Comparison of ENCODE assay signal across 19 cellular contexts in genomic region chr2:52113338-52113737, GRCh38.
DNase-seq lines count a peak whose midpoint lies in the region; ATAC-seq and TF ChIP-seq lines count a peak whose summit lies in the region.
"Had no signal": no experiment of that assay in that cellular context is flagged by ENCODE, and none has a peak within 500 bp of the region (broad histone marks: within the 10 kb centered on the region; RNA-seq: fewer than 3 reads in every experiment).

No MANE protein-coding gene starts in this region.

- no peak overlapping the region for H3K27ac Mint-ChIP-seq in WTC11
- no peak overlapping the region for H3K27ac Mint-ChIP-seq in stimulated activated effector memory CD8-positive, alpha-beta T cell treated with anti-CD3 and anti-CD28 coated beads, Interleukin-12 subunit alpha, Interleukin-12 subunit beta, amount 100 ng/mL, for 72 hours
- H3K27ac Mint-ChIP-seq: CD4-positive, CD25-positive, alpha-beta regulatory T cell had no signal

- H3K4me2 ChIP-seq in mesenchymal stem cell (ENCODE audit: low read length, poor library complexity, severe bottlenecking): no peak overlapping the region

- CTCF ChIA-PET in WTC11 (lab: Charles Lee): no interaction called here

- peaks cover 16% of the 10 kb centered on the region for H3K9me3 Mint-ChIP-seq in WTC11
- peaks cover 11% of the 10 kb centered on the region for H3K9me3 Mint-ChIP-seq in stimulated activated effector memory CD8-positive, alpha-beta T cell treated with anti-CD3 and anti-CD28 coated beads, Interleukin-12 subunit alpha, Interleukin-12 subunit beta, amount 100 ng/mL, for 72 hours

- H4K91ac ChIP-seq in mesenchymal stem cell (ENCODE audit: low read length): no peak overlapping the region

- H3K4me3 Mint-ChIP-seq in WTC11: no peak overlapping the region
- no peak overlapping the region for H3K4me3 Mint-ChIP-seq in stimulated activated effector memory CD8-positive, alpha-beta T cell treated with anti-CD3 and anti-CD28 coated beads, Interleukin-12 subunit alpha, Interleukin-12 subunit beta, amount 100 ng/mL, for 72 hours
- H3K4me3 Mint-ChIP-seq: CD4-positive, CD25-positive, alpha-beta regulatory T cell had no signal

- H2BK15ac ChIP-seq in mesenchymal stem cell (ENCODE audit: low read depth, poor library complexity, severe bottlenecking): no peak overlapping the region

- no peak overlapping the region for H2BK120ac ChIP-seq in mesenchymal stem cell (ENCODE audit: low read depth, low read length)

- H2BK5ac ChIP-seq in mesenchymal stem cell (ENCODE audit: low read depth, low read length, poor library complexity, severe bottlenecking): no peak overlapping the region

- no peak overlapping the region for H4K8ac ChIP-seq in mesenchymal stem cell (ENCODE audit: low read length)

- TF ChIP-seq CTCF in AG10803 (conservative IDR thresholded peaks at IDR 0.05; ENCODE audit: low read length) (no peak), WTC11 (IDR thresholded peaks at IDR 0.05) (no peak)

- H3K27ac ChIP-seq in mesenchymal stem cell (ENCODE audit: low read length, poor library complexity, severe bottlenecking): no peak overlapping the region
- H3K27ac ChIP-seq: SJCRH30 had no signal

- no peaks in the 10 kb centered on the region for H3K9me3 ChIP-seq in adipocyte (ENCODE audit: control insufficient read depth, low read length)
- peaks cover 4% of the 10 kb centered on the region for H3K9me3 ChIP-seq in mesenchymal stem cell (ENCODE audit: control insufficient read depth, low read length)
- H3K9me3 ChIP-seq: Caco-2, SJCRH30 had no signal

- no peak overlapping the region for H2AFZ ChIP-seq in mesenchymal stem cell (ENCODE audit: low read depth, low read length)

- H3K4me3 ChIP-seq in AG10803 (ENCODE audit: low read length) (no peak overlapping the region), adipocyte (ENCODE audit: low read length) (no peak overlapping the region), mesenchymal stem cell (ENCODE audit: insufficient read depth in 1 of 2, low read depth in 1 of 2, low read length in 2 of 2) (no peak overlapping the region)
- H3K4me3 ChIP-seq: SJCRH30 had no signal

- no peaks in the 10 kb centered on the region for H3K36me3 ChIP-seq in adipocyte (ENCODE audit: control insufficient read depth, insufficient read depth, low read length, severe bottlenecking)
- H3K36me3 ChIP-seq in mesenchymal stem cell (ENCODE audit: control insufficient read depth in 1 of 2, insufficient read depth in 2 of 2, low read depth in 1 of 2, low read length in 2 of 2): no peaks in the 10 kb centered on the region
- H3K36me3 ChIP-seq: SJCRH30 had no signal

- H3K4me1 ChIP-seq in adipocyte (ENCODE audit: control insufficient read depth, insufficient read depth, low read length) (peaks cover 40% of the 10 kb centered on the region), mesenchymal stem cell (ENCODE audit: control insufficient read depth, insufficient read depth, low read depth, low read length) (no peaks in the 10 kb centered on the region)
- H3K4me1 ChIP-seq: Caco-2, SJCRH30 had no signal

- no peak overlapping the region for H3K18ac ChIP-seq in mesenchymal stem cell (ENCODE audit: low read depth in 1 of 2, low read length in 2 of 2)

- H3K27me3 ChIP-seq in adipocyte (replicated peaks; ENCODE audit: control insufficient read depth, insufficient read depth, low read length) (no peaks in the 10 kb centered on the region), mesenchymal stem cell (ENCODE audit: control insufficient read depth in 1 of 2, insufficient read depth in 1 of 2, low read length in 2 of 2) (no peaks in the 10 kb centered on the region)
- H3K27me3 ChIP-seq: SJCRH30 had no signal

- peaks cover 12% of the 10 kb centered on the region for H3K36me3 Mint-ChIP-seq in WTC11
- H3K36me3 Mint-ChIP-seq in stimulated activated effector memory CD8-positive, alpha-beta T cell treated with anti-CD3 and anti-CD28 coated beads, Interleukin-12 subunit alpha, Interleukin-12 subunit beta, amount 100 ng/mL, for 72 hours: no peaks in the 10 kb centered on the region
- H3K36me3 Mint-ChIP-seq: CD4-positive, CD25-positive, alpha-beta regulatory T cell had no signal

- no peak overlapping the region for H3K14ac ChIP-seq in mesenchymal stem cell (ENCODE audit: low read length in 2 of 2)

- H3K23ac ChIP-seq in mesenchymal stem cell (ENCODE audit: low read length in 2 of 2): no peak overlapping the region

- ATAC-seq in WTC11: no peak
- no peak for ATAC-seq in HG03135 (IDR thresholded peaks at IDR 0.05; ENCODE audit: unreplicated experiment)
- ATAC-seq in HG02885 (IDR thresholded peaks at IDR 0.05; ENCODE audit: poor library complexity, unreplicated experiment): no peak
- no peak for ATAC-seq in stimulated activated effector memory CD8-positive, alpha-beta T cell treated with anti-CD3 and anti-CD28 coated beads, Interleukin-12 subunit alpha, Interleukin-12 subunit beta, amount 100 ng/mL, for 72 hours

- no peak overlapping the region for H2BK12ac ChIP-seq in mesenchymal stem cell (ENCODE audit: low read length in 2 of 2)

- DNase-seq in AG10803 (ENCODE audit: low read depth) (peak; percentile 3), adipocyte (ENCODE audit: low read depth) (peak; percentile 82), fibroblast of gingiva (ENCODE audit: low read depth) (peak; percentile 77), mesenchymal stem cell (peak; percentile 65), WTC11 (ENCODE audit: low spot score) (no peak)
- no peak for DNase-seq in stimulated activated effector memory CD8-positive, alpha-beta T cell treated with anti-CD3 and anti-CD28 coated beads, Interleukin-12 subunit alpha, Interleukin-12 subunit beta, amount 100 ng/mL, for 72 hours (ENCODE audit: low spot score in 2 of 2)
- DNase-seq: Caco-2; CD4-positive, CD25-positive, alpha-beta regulatory T cell; DMS153; GOT3; Karpas-422; NCI-H1105 treated with DMSO at 0.1 percent for 48 hours; NCI-H1694 treated with DMSO at 0.1 percent for 48 hours; NCI-H345; OCI-M1; RPMI8226; SJCRH30 had no signal

- no peaks in the 10 kb centered on the region for H3K27me3 Mint-ChIP-seq in WTC11 (ENCODE audit: low read depth)
- H3K27me3 Mint-ChIP-seq: CD4-positive, CD25-positive, alpha-beta regulatory T cell had no signal

- H3K9ac ChIP-seq in adipocyte (ENCODE audit: low read length): no peak overlapping the region
- no peak overlapping the region for H3K9ac ChIP-seq in mesenchymal stem cell (ENCODE audit: low read length)

- POLR2A ChIA-PET in WTC11 (lab: Charles Lee): no interaction called here

- no peaks in the 10 kb centered on the region for H3K79me1 ChIP-seq in mesenchymal stem cell (replicated peaks; ENCODE audit: low read length, poor library complexity, severe bottlenecking)

- no peaks in the 10 kb centered on the region for H3K4me1 Mint-ChIP-seq in WTC11
- no peaks in the 10 kb centered on the region for H3K4me1 Mint-ChIP-seq in stimulated activated effector memory CD8-positive, alpha-beta T cell treated with anti-CD3 and anti-CD28 coated beads, Interleukin-12 subunit alpha, Interleukin-12 subunit beta, amount 100 ng/mL, for 72 hours
- H3K4me1 Mint-ChIP-seq: CD4-positive, CD25-positive, alpha-beta regulatory T cell had no signal

- no peak overlapping the region for H2AK5ac ChIP-seq in mesenchymal stem cell (ENCODE audit: low read length, severe bottlenecking)

- H3K4ac ChIP-seq in mesenchymal stem cell (ENCODE audit: low read depth in 1 of 2, low read length in 2 of 2): no peak overlapping the region

TF ChIP-seq in WTC11, 78 proteins besides CTCF, POLR2A, EP300 and RAD21 (continues in another document):
- TF ChIP-seq ATF6 (CRISPR knock-in tag; IDR thresholded peaks at IDR 0.05) (no peak), ZSCAN18 (CRISPR knock-in tag; IDR thresholded peaks at IDR 0.05) (no peak), FOXP4 (CRISPR knock-in tag; IDR thresholded peaks at IDR 0.05) (no peak), ZNF671 (CRISPR knock-in tag; IDR thresholded peaks at IDR 0.05) (no peak), FOXP1 (CRISPR knock-in tag; IDR thresholded peaks at IDR 0.05; ENCODE audit: borderline replicate concordance) (no peak), SOX15 (CRISPR knock-in tag; IDR thresholded peaks at IDR 0.05) (no peak)

Comparison
In these comparisons a context has a peak if more than half of its experiments do, and no peak if none do; other contexts are left out.
1. DNase-seq: peak in AG10803 (single experiment), adipocyte (single experiment), fibroblast of gingiva (single experiment) and mesenchymal stem cell (single experiment); none in WTC11 (single experiment) and stimulated activated effector memory CD8-positive, alpha-beta T cell treated with anti-CD3 and anti-CD28 coated beads, Interleukin-12 subunit alpha, Interleukin-12 subunit beta, amount 100 ng/mL, for 72 hours (0 of 2).